20 cellular contexts compared by ENCODE assay signal in the genomic region with DNA sequence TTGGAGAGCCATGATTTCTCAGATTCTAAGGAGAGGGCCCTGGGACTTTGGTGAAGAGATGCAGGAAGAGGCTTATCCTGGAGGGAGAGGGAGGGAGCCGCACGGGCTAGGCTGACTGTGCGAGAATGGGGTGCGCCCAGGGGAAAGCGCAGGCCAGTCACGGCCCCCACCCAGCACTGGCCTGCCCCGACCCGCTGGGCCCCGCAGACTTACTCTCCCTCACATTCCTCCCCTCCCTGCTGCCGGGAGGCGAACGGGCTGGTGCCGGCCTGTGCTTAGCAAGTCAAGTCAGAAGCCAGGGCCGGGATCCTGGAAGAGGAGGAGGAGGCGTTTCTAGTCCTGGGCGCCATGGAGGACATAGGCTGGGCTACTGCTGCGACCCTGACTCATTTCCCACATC.
DNase-seq lines count a peak whose midpoint lies in the region; ATAC-seq, FAIRE-seq and TF ChIP-seq lines count a peak whose summit lies in the region.
"Had no signal": no experiment of that assay in that cellular context is flagged by ENCODE, and none has a peak within 500 bp of the region (broad histone marks: within the 10 kb centered on the region; RNA-seq: fewer than 3 reads in every experiment).

No MANE protein-coding gene starts in this region.

- intact Hi-C loops in Right ventricle myocardium inferior (cut with DNase I) = no loop called here
- intact Hi-C loops in heart right ventricle (cut with DNase I) = no loop called here

- H3K36me3 ChIP-seq in heart right ventricle (peaks cover 0 to 29% (median 8%) of the 10 kb centered on the region in 9 donors), small intestine (ENCODE audit: control insufficient read depth in 2 of 2, insufficient read depth in 2 of 2, low read length in 2 of 2) (peaks cover 3 to 12% of the 10 kb centered on the region in 2 donors)
- H3K36me3 ChIP-seq: pancreas had no signal

- no peaks in the 10 kb centered on the region for H3K9me3 ChIP-seq in heart right ventricle
- no peaks in the 10 kb centered on the region for H3K9me3 ChIP-seq in small intestine (ENCODE audit: control insufficient read depth, low read depth)
- H3K9me3 ChIP-seq: adrenal gland, pancreas had no signal

- H3K4me3 ChIP-seq in heart right ventricle (no peak overlapping the region), iPS-11a (ENCODE audit: low read depth, low read length) (peak overlapping the region; percentile 22), small intestine (ENCODE audit: low read depth in 1 of 2, low read length in 2 of 2) (no peak overlapping the region)
- H3K4me3 ChIP-seq: adrenal gland, GM12878, pancreas had no signal

- no peaks in the 10 kb centered on the region for H3K4me1 ChIP-seq in heart right ventricle
- no peaks in the 10 kb centered on the region for H3K4me1 ChIP-seq in small intestine (ENCODE audit: control insufficient read depth in 2 of 2, insufficient read depth in 1 of 2, low read depth in 1 of 2, low read length in 1 of 2)
- H3K4me1 ChIP-seq: adrenal gland, pancreas had no signal

- peak; percentile 76 for DNase-seq in Right ventricle myocardium inferior (ENCODE audit: missing footprints)
- DNase-seq in heart right ventricle = no peak
- DNase-seq in omental fat pad (ENCODE audit: low spot score) = no peak
- DNase-seq in dermis blood vessel endothelial cell = no peak
- DNase-seq in Ammon's horn (ENCODE audit: low spot score) = no peak
- no peak for DNase-seq in small intestine
- DNase-seq: activated CD4-positive, CD25-positive, alpha-beta regulatory T cell treated with anti-CD3 and anti-CD28 coated beads, Interleukin-2, amount 50 U/mL, for 72 hours; activated gamma-delta T cell; C1 segment of cervical spinal cord; GF-D8; hippocampal formation; NCI-H1436; NCI-H748 treated with DMSO at 0.1 percent for 48 hours; pancreas; stimulated activated CD4-positive, alpha-beta T cell treated with anti-CD3 and anti-CD28 coated beads, Interleukin-4, amount 100 ng/mL, for 1 hour had no signal

- H3K27ac ChIP-seq in heart right ventricle (no peak overlapping the region), small intestine (ENCODE audit: low read depth in 1 of 2, low read length in 1 of 2) (no peak overlapping the region)
- H3K27ac ChIP-seq: adrenal gland, pancreas had no signal

- FAIRE-seq in small intestine (lab: Jason Lieb, UNC) = no peak
- FAIRE-seq: GM12878, HepG2, pancreas had no signal

- 77% methylated on average over 17 of the region's 17 CpGs for WGBS in heart right ventricle, 2 donors
- WGBS in small intestine, 3 donors = 81 to 95% (median 87%) methylated on average over 9 to 17 of the region's 17 CpGs

- TF ChIP-seq CTCF in heart right ventricle (IDR thresholded peaks at IDR 0.05) (no peak), omental fat pad (IDR thresholded peaks at IDR 0.05) (no peak)

- no peak for ATAC-seq in Right ventricle myocardium inferior
- ATAC-seq in heart right ventricle = no peak
- peak; percentile 81 for ATAC-seq in omental fat pad (ENCODE audit: low FRiP score)
- no peak for ATAC-seq in GM18909 (IDR thresholded peaks at IDR 0.05; ENCODE audit: poor library complexity, unreplicated experiment)
- ATAC-seq: GM12878, HepG2, pancreas had no signal

- H3K27me3 ChIP-seq in heart right ventricle = no peaks in the 10 kb centered on the region
- no peaks in the 10 kb centered on the region for H3K27me3 ChIP-seq in small intestine (ENCODE audit: control insufficient read depth in 2 of 2, insufficient read depth in 2 of 2, low read length in 2 of 2)
- H3K27me3 ChIP-seq: adrenal gland, pancreas had no signal
